ENCODE assay signal across 9 cellular contexts in the genomic region with DNA sequence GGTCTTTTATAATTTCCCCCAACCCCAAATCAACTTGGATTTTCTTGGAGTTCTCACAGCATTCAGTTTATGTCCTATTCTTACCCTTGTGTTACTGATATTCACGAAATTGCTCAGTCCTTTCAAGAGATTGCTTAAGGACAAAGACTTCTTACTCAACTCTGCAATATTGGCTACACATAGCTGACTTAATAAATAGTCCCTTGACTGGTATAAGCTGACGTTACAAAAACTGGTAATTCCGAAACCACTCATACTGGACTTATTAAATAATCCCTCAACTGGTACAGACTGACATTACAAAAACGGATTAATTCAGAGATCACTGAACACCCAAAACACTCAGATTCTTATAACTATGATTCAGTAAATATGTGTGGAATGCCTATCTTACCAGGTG. TPM values are rescaled to one million over a fixed set of nuclear protein-coding genes. Genes with fewer than 3 reads are reported as not detected.
DNase-seq lines count a peak whose midpoint lies in the region; ATAC-seq, FAIRE-seq and TF ChIP-seq lines count a peak whose summit lies in the region.
"Had no signal": no experiment of that assay in that cellular context is flagged by ENCODE, and none has a peak within 500 bp of the region (broad histone marks: within the 10 kb centered on the region; RNA-seq: fewer than 3 reads in every experiment).

No MANE protein-coding gene starts in this region.

- peak overlapping the region; percentile 90 for H3K4me3 ChIP-seq in CD8-positive, alpha-beta T cell (ENCODE audit: low read depth, low read length)
- peak overlapping the region; percentile 84 for H3K4me3 ChIP-seq in PC-3 (ENCODE audit: low read length)
- peak overlapping the region; percentile 77 for H3K4me3 ChIP-seq in epithelial cell of esophagus (ENCODE audit: low read length)
- H3K4me3 ChIP-seq in osteoblast (ENCODE audit: insufficient read depth, low read length), result peak overlapping the region; percentile 91

- POLR2A ChIA-PET in CD8-positive, alpha-beta T cell (lab: Charles Lee), result interaction anchor here (1.0 to 3.7 kb wide), 7 partner anchors 8 to 121 kb away, joined by 3 to 31 read pairs (median 5); a partner anchor contains a TSS
- POLR2A ChIA-PET in PC-3 (lab: Charles Lee; ENCODE audit: unreplicated experiment), result no interaction called here

- H3K27ac ChIP-seq in CD8-positive, alpha-beta T cell (ENCODE audit: low read depth, low read length), result no peak overlapping the region
- H3K27ac ChIP-seq in PC-3 (ENCODE audit: low read length) (peak overlapping the region; percentile 80; the same call in 1 of the 2 replicates), osteoblast (ENCODE audit: low read depth, low read length) (no peak overlapping the region)

- intact Hi-C loops in CD8-positive, alpha-beta T cell (cut with DNase I, micrococcal nuclease), result loop anchor here in 1 of 2 experiments (2.0 kb wide), 2 partner anchors 60 to 196 kb away; a partner anchor contains a TSS
- intact Hi-C loops in PC-3 (cut with micrococcal nuclease), result no loop called here

- H3K36me3 Mint-ChIP-seq in CD8-positive, alpha-beta T cell, result peaks cover 58% of the 10 kb centered on the region

- peaks cover 14% of the 10 kb centered on the region for H3K4me1 ChIP-seq in CD8-positive, alpha-beta T cell (ENCODE audit: insufficient read depth, low read length)
- H3K4me1 ChIP-seq in PC-3 (ENCODE audit: insufficient read depth, low read length) (peaks cover 6% of the 10 kb centered on the region), osteoblast (ENCODE audit: insufficient read depth, low read length) (peaks cover 7% of the 10 kb centered on the region)

- H3K27me3 Mint-ChIP-seq in CD8-positive, alpha-beta T cell (ENCODE audit: low read depth), result no peaks in the 10 kb centered on the region

- no peak for DNase-seq in CD8-positive, alpha-beta T cell
- DNase-seq in PC-3, result no peak
- DNase-seq in epithelial cell of esophagus (ENCODE audit: low read depth), result peak; percentile 14
- DNase-seq in osteoblast (ENCODE audit: insufficient read length, low spot score, missing footprints), result no peak
- no peak for DNase-seq in DMS79 (lab: John Stamatoyannopoulos, UW)
- DNase-seq in HuH-7.5 (ENCODE audit: low spot score), result no peak
- no peak for DNase-seq in frontal cortex (ENCODE audit: low spot score in 2 of 2)

- peaks cover 12% of the 10 kb centered on the region for H3K36me3 ChIP-seq in CD8-positive, alpha-beta T cell (ENCODE audit: insufficient read depth, low read length)
- H3K36me3 ChIP-seq in PC-3 (ENCODE audit: low read depth, low read length) (peaks cover 45% of the 10 kb centered on the region), osteoblast (ENCODE audit: insufficient read depth, low read length) (peaks cover 31% of the 10 kb centered on the region)

- H3K9me3 Mint-ChIP-seq in CD8-positive, alpha-beta T cell, result peaks cover 33% of the 10 kb centered on the region

- H3K9me2 ChIP-seq in PC-3 (replicated peaks; ENCODE audit: low read length), result no peaks in the 10 kb centered on the region

- H3K79me2 ChIP-seq in PC-3 (ENCODE audit: low read length) (peaks cover 39% of the 10 kb centered on the region), osteoblast (ENCODE audit: insufficient read depth, low read length) (peaks cover 45% of the 10 kb centered on the region)

- peak overlapping the region; percentile 90 for H3K27ac Mint-ChIP-seq in CD8-positive, alpha-beta T cell

- peaks cover 26% of the 10 kb centered on the region for H3K9me3 ChIP-seq in CD8-positive, alpha-beta T cell (ENCODE audit: low read length)
- H3K9me3 ChIP-seq in PC-3 (ENCODE audit: low read length), result no peaks in the 10 kb centered on the region
- peaks cover 4% of the 10 kb centered on the region for H3K9me3 ChIP-seq in osteoblast (ENCODE audit: low read depth, low read length)

- no TSS peak for BruUV-seq in PC-3 (replicated peaks; lab: Mats Ljungman, UMichigan)

- peaks cover 30% of the 10 kb centered on the region for H3K4me1 Mint-ChIP-seq in CD8-positive, alpha-beta T cell (ENCODE audit: low read depth)

- FAIRE-seq in frontal cortex (lab: Jason Lieb, UNC), result no peak

- no peaks in the 10 kb centered on the region for H3F3A ChIP-seq in PC-3 (ENCODE audit: low read length, unreplicated experiment)

- peak overlapping the region; percentile 85 for H2AFZ ChIP-seq in PC-3 (ENCODE audit: low read length)
- peak overlapping the region; percentile 97 for H2AFZ ChIP-seq in osteoblast (ENCODE audit: low read length)

- CTCF ChIA-PET in CD8-positive, alpha-beta T cell (lab: Charles Lee), result interaction anchor here (1.0 to 2.1 kb wide), 3 partner anchors 17 to 37 kb away, joined by 4 to 5 read pairs (median 4); no protein-coding TSS in a partner anchor
- CTCF ChIA-PET in PC-3 (lab: Charles Lee), result no interaction called here

- H3K4me3 Mint-ChIP-seq in CD8-positive, alpha-beta T cell, result peak overlapping the region; percentile 83

- TF ChIP-seq CTCF in CD8-positive, alpha-beta T cell (IDR thresholded peaks at IDR 0.05), result no peak
- TF ChIP-seq CTCF in PC-3 (conservative IDR thresholded peaks at IDR 0.05; ENCODE audit: low read depth, low read length), result no peak
- TF ChIP-seq CTCF in epithelial cell of esophagus (IDR thresholded peaks at IDR 0.05; ENCODE audit: insufficient read depth, low read depth, low read length, missing control alignments), result no peak
- TF ChIP-seq CTCF in osteoblast (IDR thresholded peaks at IDR 0.05; ENCODE audit: extremely low read depth, low read depth, low read length), result no peak

- peak overlapping the region; percentile 95 for H3K9ac ChIP-seq in PC-3 (ENCODE audit: low read length)

- ATAC-seq in CD8-positive, alpha-beta T cell, result no peak
- ATAC-seq in PC-3 (no peak; the same call in 1 of the 2 replicates), GM18498 (IDR thresholded peaks at IDR 0.05; ENCODE audit: unreplicated experiment) (no peak)

- H4K20me1 ChIP-seq in PC-3 (ENCODE audit: low read length) (no peaks in the 10 kb centered on the region), osteoblast (ENCODE audit: insufficient read depth, low read length) (no peaks in the 10 kb centered on the region)

- H3K4me2 ChIP-seq in PC-3 (ENCODE audit: low read length) (peak overlapping the region; percentile 87), osteoblast (ENCODE audit: insufficient read depth, low read length) (peak overlapping the region; percentile 82)

- no peaks in the 10 kb centered on the region for H3K27me3 ChIP-seq in CD8-positive, alpha-beta T cell (ENCODE audit: insufficient read depth, low read length)
- H3K27me3 ChIP-seq in PC-3 (ENCODE audit: low read length) (no peaks in the 10 kb centered on the region), osteoblast (ENCODE audit: insufficient read depth, low read length) (no peaks in the 10 kb centered on the region)

RNA-seq across cellular contexts. Expression of a gene that starts 0.9 kb away (rescaled TPM):
- total RNA-seq in CD8-positive, alpha-beta T cell, result 1 to 10 TPM; 4.1 to 4.2 TPM
- total RNA-seq in PC-3 (2014; rRNA removed) (4.4 and 5.5 TPM in 2 replicates), osteoblast (3.8 and 6.5 TPM in 2 replicates), frontal cortex (22.0 TPM)

RNA-seq across cellular contexts. Expression of a gene that starts 0.9 kb away (rescaled TPM):
- total RNA-seq in CD8-positive, alpha-beta T cell, result 10 to 100 TPM; 59.6 to 61.3 TPM
- 15.9 and 20.1 TPM in 2 replicates for total RNA-seq in PC-3 (2014; rRNA removed)
- 21.8 and 26.1 TPM in 2 replicates for total RNA-seq in osteoblast
- total RNA-seq in frontal cortex, result 33.4 TPM

RNA-seq across cellular contexts. Expression of a gene that starts 21.1 kb away (rescaled TPM):
- 10 to 100 TPM; 44.2 to 49.0 TPM for total RNA-seq in CD8-positive, alpha-beta T cell
- total RNA-seq in PC-3 (2014; rRNA removed) (52.2 and 68.7 TPM in 2 replicates), osteoblast (55.7 and 65.1 TPM in 2 replicates), frontal cortex (45.7 TPM)

RNA-seq across cellular contexts. Expression of a gene that starts 47.9 kb away (rescaled TPM):
- total RNA-seq in CD8-positive, alpha-beta T cell, result under 1 TPM; 0.19 to 0.30 TPM
- total RNA-seq in PC-3 (2014; rRNA removed) (0.04 TPM in 1 of 2 replicates, not detected in the other), osteoblast (under 0.01 TPM in 1 of 2 replicates, not detected in the other), frontal cortex (under 0.01 TPM)
- total RNA-seq: M059J had no signal

RNA-seq across cellular contexts. Expression of a gene that starts 51.3 kb away (rescaled TPM):
- total RNA-seq in CD8-positive, alpha-beta T cell, result not detected
- not detected in 2 replicates for total RNA-seq in PC-3 (2014; rRNA removed)
- 0.29 TPM in 1 of 2 replicates, not detected in the other for total RNA-seq in osteoblast
- total RNA-seq in frontal cortex, result 0.82 TPM
- total RNA-seq: M059J had no signal
